Comparison of ENCODE assay signal across 10 cellular contexts in the genomic region with DNA sequence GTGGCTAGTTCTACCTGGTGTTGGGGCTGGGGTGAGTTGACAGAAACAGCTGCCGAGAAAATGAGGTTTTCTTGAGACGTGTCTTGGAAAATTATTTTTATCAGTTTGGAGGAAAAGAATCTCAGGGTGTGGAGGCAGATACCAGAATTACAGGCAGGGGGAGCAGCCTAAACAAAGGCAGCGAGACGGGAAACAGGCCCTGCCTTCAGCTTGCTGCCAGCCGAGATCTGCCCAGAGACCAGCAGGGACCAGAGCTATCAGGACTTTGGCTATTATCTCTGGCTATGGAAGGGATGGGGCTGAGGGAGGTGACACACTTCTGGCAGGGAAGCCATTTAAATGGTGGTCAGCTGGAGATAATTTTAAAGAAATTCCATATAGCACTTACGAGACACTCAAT. TPM values are rescaled to one million over a fixed set of nuclear protein-coding genes. Genes with fewer than 3 reads are reported as not detected.
DNase-seq lines count a peak whose midpoint lies in the region; ATAC-seq and TF ChIP-seq lines count a peak whose summit lies in the region.
"Had no signal": no experiment of that assay in that cellular context is flagged by ENCODE, and none has a peak within 500 bp of the region (broad histone marks: within the 10 kb centered on the region; RNA-seq: fewer than 3 reads in every experiment).

No MANE protein-coding gene starts in this region.

- H3K27me3 ChIP-seq in PC-3 (ENCODE audit: low read length) (peaks cover 47% of the 10 kb centered on the region), fibroblast of lung (ENCODE audit: control insufficient read depth, insufficient read depth, low read length) (peaks cover 42% of the 10 kb centered on the region)

- no peak overlapping the region for H3K27ac Mint-ChIP-seq in progenitor cell of endocrine pancreas

- H4K20me1 ChIP-seq in PC-3 (ENCODE audit: low read length) (no peaks in the 10 kb centered on the region), fibroblast of lung (ENCODE audit: control insufficient read depth, extremely low read depth, insufficient read depth, low read length) (no peaks in the 10 kb centered on the region)

- no peak overlapping the region for H3K4me3 Mint-ChIP-seq in progenitor cell of endocrine pancreas (ENCODE audit: low read depth)

- H3K9ac ChIP-seq in PC-3 (ENCODE audit: low read length) (no peak overlapping the region), fibroblast of lung (ENCODE audit: insufficient read depth, low read length) (no peak overlapping the region)

- H3K27ac ChIP-seq in PC-3 (ENCODE audit: low read length) (no peak overlapping the region), fibroblast of lung (ENCODE audit: insufficient read depth, low read length) (no peak overlapping the region)

- H3K36me3 Mint-ChIP-seq in progenitor cell of endocrine pancreas (ENCODE audit: insufficient read depth): no peaks in the 10 kb centered on the region

- no peaks in the 10 kb centered on the region for H3K9me3 Mint-ChIP-seq in progenitor cell of endocrine pancreas (ENCODE audit: low read depth)

- TF ChIP-seq CTCF in PC-3 (conservative IDR thresholded peaks at IDR 0.05; ENCODE audit: low read depth, low read length): no peak
- peak; percentile 11 to 15 for TF ChIP-seq CTCF in fibroblast of lung (conservative IDR thresholded peaks at IDR 0.05 in 1 of 2, IDR thresholded peaks at IDR 0.05 in 1 of 2; ENCODE audit: low read depth in 1 of 2, low read length in 2 of 2)
- no peak for TF ChIP-seq CTCF in progenitor cell of endocrine pancreas (IDR thresholded peaks at IDR 0.05; ENCODE audit: unreplicated experiment)

- DNase-seq in SHP77 treated with DMSO at 0.1 percent for 48 hours (lab: John Stamatoyannopoulos, UW) (peak; percentile 3), SHP77 (lab: John Stamatoyannopoulos, UW) (no peak), PC-3 (no peak), fibroblast of lung (ENCODE audit: low read depth in 2 of 2) (peak in 1 of 2 donors; percentile 4), sciatic nerve (ENCODE audit: low spot score) (no peak), progenitor cell of endocrine pancreas (ENCODE audit: low spot score, unreplicated experiment) (no peak)
- DNase-seq in stimulated activated naive CD4-positive, alpha-beta T cell treated with Interleukin-2 at 50 U/mL for 16 hours (lab: John Stamatoyannopoulos, UW): no peak
- DNase-seq: central memory CD4-positive, alpha-beta T cell had no signal

- no peak overlapping the region for H3K4me2 ChIP-seq in PC-3 (ENCODE audit: low read length)
- no peak overlapping the region for H3K4me2 ChIP-seq in fibroblast of lung (ENCODE audit: extremely low read depth, insufficient read depth, low read length)

- peaks cover 30% of the 10 kb centered on the region for H3K27me3 Mint-ChIP-seq in progenitor cell of endocrine pancreas

- CTCF ChIA-PET in PC-3 (lab: Charles Lee): no interaction called here

- H3K4me1 Mint-ChIP-seq in progenitor cell of endocrine pancreas (ENCODE audit: low read depth): peaks cover 3% of the 10 kb centered on the region

- H3K9me3 ChIP-seq in PC-3 (ENCODE audit: low read length) (no peaks in the 10 kb centered on the region), fibroblast of lung (ENCODE audit: control insufficient read depth, insufficient read depth, low read depth, low read length) (no peaks in the 10 kb centered on the region)

- intact Hi-C loops in PC-3 (cut with micrococcal nuclease): no loop called here
- intact Hi-C loops in sciatic nerve (cut with DNase I): no loop called here

- ATAC-seq in PC-3 (0 out of 2 replicates have a peak, but pooled peaks have one; percentile 24), sciatic nerve (peak; percentile 42), HG03378 (IDR thresholded peaks at IDR 0.05; ENCODE audit: unreplicated experiment) (no peak)

- H3K79me2 ChIP-seq in PC-3 (ENCODE audit: low read length): no peaks in the 10 kb centered on the region
- H3K79me2 ChIP-seq in fibroblast of lung (ENCODE audit: control insufficient read depth, insufficient read depth, low read length): no peaks in the 10 kb centered on the region

- H2AFZ ChIP-seq in PC-3 (ENCODE audit: low read length) (no peak overlapping the region), fibroblast of lung (ENCODE audit: low read length) (no peak overlapping the region)

- POLR2A ChIA-PET in PC-3 (lab: Charles Lee; ENCODE audit: unreplicated experiment): no interaction called here

- H3K9me2 ChIP-seq in PC-3 (replicated peaks; ENCODE audit: low read length): no peaks in the 10 kb centered on the region

- no peaks in the 10 kb centered on the region for H3F3A ChIP-seq in PC-3 (ENCODE audit: low read length, unreplicated experiment)

- H3K4me1 ChIP-seq in PC-3 (ENCODE audit: insufficient read depth, low read length): no peaks in the 10 kb centered on the region
- peaks cover 2% of the 10 kb centered on the region for H3K4me1 ChIP-seq in fibroblast of lung (ENCODE audit: control insufficient read depth, extremely low read depth, insufficient read depth, low read length)

- H3K4me3 ChIP-seq in PC-3 (ENCODE audit: low read length): no peak overlapping the region
- H3K4me3 ChIP-seq in fibroblast of lung (replicated peaks in 1 of 4; ENCODE audit: control extremely low read depth in 1 of 4, insufficient read depth in 1 of 4, low read depth in 3 of 4, low read length in 4 of 4): no peak overlapping the region

- BruUV-seq in PC-3 (replicated peaks; lab: Mats Ljungman, UMichigan): no TSS peak

- no peaks in the 10 kb centered on the region for H3K36me3 ChIP-seq in PC-3 (ENCODE audit: low read depth, low read length)
- no peaks in the 10 kb centered on the region for H3K36me3 ChIP-seq in fibroblast of lung (ENCODE audit: control insufficient read depth, insufficient read depth, low read length)

RNA-seq across cellular contexts. Expression of a gene that starts 25.7 kb away (rescaled TPM):
- total RNA-seq in PC-3 (2014; rRNA removed): not detected in 2 replicates
- not detected in 2 replicates for total RNA-seq in fibroblast of lung
- polyA plus RNA-seq in fibroblast of lung: not detected in 2 replicates
- not detected in 2 replicates for polyA plus RNA-seq in fibroblast of lung (2012)
- polyA minus RNA-seq in fibroblast of lung (ENCODE audit: low replicate concordance): not detected in 2 replicates
- 0.58 TPM for total RNA-seq in sciatic nerve
- 0.29 and 0.34 TPM in 2 replicates for total RNA-seq in progenitor cell of endocrine pancreas
- total RNA-seq: pulmonary artery endothelial cell had no signal

RNA-seq across cellular contexts. Expression of a gene that starts 52.1 kb away (rescaled TPM):
- not detected in 2 replicates for total RNA-seq in PC-3 (2014; rRNA removed)
- total RNA-seq in fibroblast of lung: not detected in 2 replicates
- polyA plus RNA-seq in fibroblast of lung: not detected in 2 replicates
- not detected in 2 replicates for polyA plus RNA-seq in fibroblast of lung (2012)
- polyA minus RNA-seq in fibroblast of lung (ENCODE audit: low replicate concordance): not detected in 2 replicates
- total RNA-seq in sciatic nerve: not detected
- 1.2 and 1.5 TPM in 2 replicates for total RNA-seq in progenitor cell of endocrine pancreas
- total RNA-seq: pulmonary artery endothelial cell had no signal

Comparison
In these comparisons a context has a peak if more than half of its experiments do, and no peak if none do; other contexts are left out.
1. CTCF ChIP-seq: peak in fibroblast of lung (2 of 2); none in PC-3 (single experiment) and progenitor cell of endocrine pancreas (single experiment).